Comparison of ENCODE assay signal across 8 cellular contexts in genomic region chr3:19866751-19867347, GRCh38.
DNase-seq lines count a peak whose midpoint lies in the region; ATAC-seq and TF ChIP-seq lines count a peak whose summit lies in the region.

No MANE protein-coding gene starts in this region.

- no peak overlapping the region for H3K9ac ChIP-seq in smooth muscle cell (ENCODE audit: low read depth)

- no peak overlapping the region for H2AFZ ChIP-seq in smooth muscle cell (ENCODE audit: low read depth)

- no peak overlapping the region for H3K4me2 ChIP-seq in smooth muscle cell

- H3F3A ChIP-seq in smooth muscle cell (ENCODE audit: low read depth) = no peaks in the 10 kb centered on the region

- H4K20me1 ChIP-seq in smooth muscle cell (ENCODE audit: low read depth) = no peaks in the 10 kb centered on the region

- ATAC-seq in GM21423 (IDR thresholded peaks at IDR 0.05; ENCODE audit: unreplicated experiment) = peak; percentile 90

- no peaks in the 10 kb centered on the region for H3K9me3 ChIP-seq in ascending aorta
- no peaks in the 10 kb centered on the region for H3K9me3 ChIP-seq in smooth muscle cell (replicated peaks; ENCODE audit: low read depth)

- TF ChIP-seq CTCF in HL-60 (IDR thresholded peaks at IDR 0.05; ENCODE audit: insufficient read depth, low read length) = peak; percentile 65
- peak; percentile 57 to 76 (median 61) for TF ChIP-seq CTCF in ascending aorta (IDR thresholded peaks at IDR 0.05)
- TF ChIP-seq CTCF in smooth muscle cell (IDR thresholded peaks at IDR 0.05; ENCODE audit: borderline replicate concordance, insufficient read depth, poor library complexity, severe bottlenecking) = peak; percentile 80

- H3K36me3 ChIP-seq in ascending aorta (no peaks in the 10 kb centered on the region), smooth muscle cell (ENCODE audit: low read depth) (no peaks in the 10 kb centered on the region)

- H3K79me2 ChIP-seq in smooth muscle cell (ENCODE audit: low read depth) = no peaks in the 10 kb centered on the region

- DNase-seq in DMS153 treated with DMSO at 0.1 percent for 48 hours (lab: John Stamatoyannopoulos, UW; ENCODE audit: unreplicated experiment) (peak; percentile 5), DMS153 (lab: John Stamatoyannopoulos, UW) (no peak), HL-60 (ENCODE audit: low read depth in 1 of 2, low spot score in 1 of 2) (peak in 1 of 2 experiments; percentile 45), OCI-M1 (lab: John Stamatoyannopoulos, UW) (peak; percentile 84), ascending aorta (ENCODE audit: low spot score in 2 of 2) (peak in 1 of 2 donors; percentile 73), hippocampal formation (lab: John Stamatoyannopoulos, UW) (peak; percentile 42 to 69), smooth muscle cell (lab: John Stamatoyannopoulos, UW; ENCODE audit: unreplicated experiment) (peak; percentile 8)

- H3K27me3 ChIP-seq in HL-60 (ENCODE audit: insufficient read depth, poor library complexity, severe bottlenecking) (no peaks in the 10 kb centered on the region), ascending aorta (no peaks in the 10 kb centered on the region), smooth muscle cell (ENCODE audit: low read depth) (peaks cover 3% of the 10 kb centered on the region)

- H3K27ac ChIP-seq in HL-60 (replicated peaks) (no peak overlapping the region), ascending aorta (no peak overlapping the region), smooth muscle cell (ENCODE audit: low read depth) (no peak overlapping the region)

- no peak overlapping the region for H3K4me3 ChIP-seq in HL-60 (replicated peaks; ENCODE audit: insufficient read depth, low read length)
- no peak overlapping the region for H3K4me3 ChIP-seq in ascending aorta
- no peak overlapping the region for H3K4me3 ChIP-seq in smooth muscle cell

- 18% methylated on average over 7 of the region's 7 CpGs for WGBS in smooth muscle cell (ENCODE audit: low lambda C conversion rate)

- intact Hi-C loops in ascending aorta (cut with DNase I) = loop anchor here (1.0 to 5.0 kb wide), 4 partner anchors 521 to 820 kb away; partner anchors contain the start of gene KCNH8

- H3K4me1 ChIP-seq in ascending aorta (no peaks in the 10 kb centered on the region), smooth muscle cell (ENCODE audit: low read depth) (no peaks in the 10 kb centered on the region)
